ENCODE assay signal across 8 cellular contexts in the genomic region with DNA sequence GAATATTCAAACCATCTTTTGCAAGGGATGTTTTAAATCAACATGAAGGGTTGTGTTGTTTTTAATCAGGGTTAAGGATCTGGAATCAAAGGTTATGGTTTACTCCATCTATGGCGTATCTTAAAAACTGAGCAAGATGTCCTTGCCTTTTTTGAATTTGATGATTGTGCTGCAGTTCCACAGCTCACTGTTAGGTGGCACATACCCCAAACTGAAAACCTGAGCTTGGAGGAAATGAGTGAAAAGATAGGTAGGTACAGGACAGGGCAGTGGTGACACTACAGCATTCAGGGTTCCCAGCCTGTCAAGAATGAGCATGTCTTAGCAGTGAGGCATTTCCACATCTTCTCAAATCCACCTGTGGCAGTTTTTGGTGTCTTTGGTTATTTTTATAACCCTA. TPM values are rescaled to one million over a fixed set of nuclear protein-coding genes. Genes with fewer than 3 reads are reported as not detected.
A peak's percentile ranks its signal among the peaks of the same experiment; 100 is the strongest.
DNase-seq lines count a peak whose midpoint lies in the region; ATAC-seq and TF ChIP-seq lines count a peak whose summit lies in the region.

No MANE protein-coding gene starts in this region.

- 60 to 79% methylated on average over 1 of the region's 1 CpG for WGBS in lung, 2 donors

- H3K27ac ChIP-seq in lung (ENCODE audit: low read depth in 1 of 2, low read length in 1 of 2): no peak overlapping the region

- peak; percentile 36 for ATAC-seq in GM18502 (IDR thresholded peaks at IDR 0.05; ENCODE audit: poor library complexity, unreplicated experiment)
- no peak for ATAC-seq in lung (ENCODE audit: insufficient read depth, low FRiP score)
- ATAC-seq in HG02759 (IDR thresholded peaks at IDR 0.05; ENCODE audit: unreplicated experiment): no peak
- ATAC-seq in GM21619 (IDR thresholded peaks at IDR 0.05; ENCODE audit: unreplicated experiment): no peak

- H3K4me1 ChIP-seq in lung (ENCODE audit: control insufficient read depth in 2 of 2, insufficient read depth in 2 of 2, low read length in 2 of 2): peaks cover 0 to 3% of the 10 kb centered on the region in 2 donors

- DNase-seq in DMS79 treated with DMSO at 0.1 percent for 48 hours (lab: John Stamatoyannopoulos, UW) (peak; percentile 1), DMS79 (lab: John Stamatoyannopoulos, UW) (no peak), NCI-H1105 treated with DMSO at 0.1 percent for 48 hours (lab: John Stamatoyannopoulos, UW) (peak; percentile 45), astrocyte of the spinal cord (ENCODE audit: low read depth, low spot score) (peak; percentile 33), lung (ENCODE audit: low spot score) (no peak)

- peak; percentile 59 for TF ChIP-seq CTCF in astrocyte of the spinal cord (IDR thresholded peaks at IDR 0.05; ENCODE audit: low read depth, low read length)
- peak; percentile 5 for TF ChIP-seq CTCF in lung (IDR thresholded peaks at IDR 0.05; ENCODE audit: control extremely low read depth, extremely low read depth)

- H3K36me3 ChIP-seq in lung (ENCODE audit: control insufficient read depth in 2 of 2, insufficient read depth in 2 of 2, low read length in 2 of 2): no peaks in the 10 kb centered on the region

- in situ Hi-C loops in astrocyte of the spinal cord (cut with HindIII; ENCODE audit: low sequenced_read_pairs): no loop called here

- no peaks in the 10 kb centered on the region for H3K27me3 ChIP-seq in lung (ENCODE audit: control insufficient read depth, insufficient read depth)

- H3K4me3 ChIP-seq in astrocyte of the spinal cord (ENCODE audit: low read depth, low read length) (no peak overlapping the region), lung (no peak overlapping the region)

- H3K9me3 ChIP-seq in lung (ENCODE audit: control insufficient read depth in 2 of 2, insufficient read depth in 1 of 2, low read length in 1 of 2): peaks cover 0 to 2% of the 10 kb centered on the region in 2 donors

RNA-seq across cellular contexts. Expression of a gene that starts 13.1 kb away (rescaled TPM):
- 10 to 100 TPM; 11.5 to 19.3 TPM for total RNA-seq in lung
- polyA plus RNA-seq in lung: 10 to 100 TPM; 17.7 to 19.9 TPM

RNA-seq across cellular contexts. Expression of a gene that starts 22.0 kb away (rescaled TPM):
- not detected for total RNA-seq in lung
- polyA plus RNA-seq in lung: not detected

RNA-seq across cellular contexts. Expression of a gene that starts 22.6 kb away (rescaled TPM):
- 100 to 1,000 TPM in 1 of 2 donors, 10 to 100 TPM in 1; 39.8 to 100 TPM for total RNA-seq in lung
- polyA plus RNA-seq in lung: 10 to 100 TPM; 32.0 to 58.6 TPM

RNA-seq across cellular contexts. Expression of a gene that starts 59.6 kb away (rescaled TPM):
- not detected for total RNA-seq in lung
- polyA plus RNA-seq in lung: not detected

Comparison
In these comparisons a context has a peak if more than half of its experiments do, and no peak if none do; other contexts are left out.
1. DNase-seq: peak in DMS79 treated with DMSO at 0.1 percent for 48 hours (single experiment), NCI-H1105 treated with DMSO at 0.1 percent for 48 hours (single experiment) and astrocyte of the spinal cord (single experiment); none in DMS79 (single experiment) and lung (single experiment).